In genomic region chr1:31170486-31170735, GRCh38 we compare ENCODE assay signal across 9 cellular contexts.
A peak's percentile ranks its signal among the peaks of the same experiment; 100 is the strongest.
DNase-seq lines count a peak whose midpoint lies in the region; ATAC-seq, FAIRE-seq and TF ChIP-seq lines count a peak whose summit lies in the region.
"Had no signal": no experiment of that assay in that cellular context is flagged by ENCODE, and none has a peak within 500 bp of the region (broad histone marks: within the 10 kb centered on the region; RNA-seq: fewer than 3 reads in every experiment).

No MANE protein-coding gene starts in this region.

- H3K27me3 Mint-ChIP-seq in nephron (ENCODE audit: low read depth), result peaks cover 7% of the 10 kb centered on the region

- H3K27ac Mint-ChIP-seq in nephron, result peak overlapping the region in 2 of 3 experiments; percentile 15 to 78

- H3K4me1 ChIP-seq in heart left ventricle (peaks cover 0 to 10% (median 4%) of the 10 kb centered on the region in 12 donors), upper lobe of right lung (peaks cover 6% of the 10 kb centered on the region)

- no peak for TF ChIP-seq POLR2A in heart left ventricle (IDR thresholded peaks at IDR 0.05)

- no peaks in the 10 kb centered on the region for H3K9me3 ChIP-seq in heart left ventricle
- H3K9me3 ChIP-seq in upper lobe of right lung, result no peaks in the 10 kb centered on the region

- FAIRE-seq in D721Med (lab: Jason Lieb, UNC), result no peak

- DNase-seq in heart left ventricle, result no peak
- no peak for DNase-seq in Right ventricle myocardium superior
- DNase-seq in brain microvascular endothelial cell, result no peak
- no peak for DNase-seq in upper lobe of right lung
- no peak for DNase-seq in D721Med (ENCODE audit: insufficient read length, low spot score)

- in situ Hi-C loops in brain microvascular endothelial cell (cut with HindIII; ENCODE audit: low pct_ligation_motif_present, low sequenced_read_pairs), result no loop called here

- peak overlapping the region in 11 of 12 donors; percentile 14 to 80 (median 58) for H3K27ac ChIP-seq in heart left ventricle
- H3K27ac ChIP-seq in brain microvascular endothelial cell, result peak overlapping the region; percentile 35
- peak overlapping the region; percentile 66 for H3K27ac ChIP-seq in upper lobe of right lung
- H3K27ac ChIP-seq: BLaER1 had no signal

- no peaks in the 10 kb centered on the region for H3K9me3 Mint-ChIP-seq in nephron

- H3K4me3 Mint-ChIP-seq in nephron, result no peak overlapping the region

- H3K4me3 ChIP-seq in heart left ventricle (no peak overlapping the region), brain microvascular endothelial cell (ENCODE audit: low read depth, low read length) (no peak overlapping the region), upper lobe of right lung (no peak overlapping the region)
- H3K4me3 ChIP-seq: BLaER1 had no signal

- peaks cover 14% of the 10 kb centered on the region for H3K4me1 Mint-ChIP-seq in nephron

- no peaks in the 10 kb centered on the region for H3K27me3 ChIP-seq in heart left ventricle
- H3K27me3 ChIP-seq in brain microvascular endothelial cell (replicated peaks), result no peaks in the 10 kb centered on the region
- H3K27me3 ChIP-seq in upper lobe of right lung, result no peaks in the 10 kb centered on the region
- H3K27me3 ChIP-seq: BLaER1 had no signal

- H3K36me3 ChIP-seq in heart left ventricle (no peaks in the 10 kb centered on the region), brain microvascular endothelial cell (replicated peaks) (no peaks in the 10 kb centered on the region), upper lobe of right lung (no peaks in the 10 kb centered on the region)
- H3K36me3 ChIP-seq: BLaER1 had no signal

- 82 to 90% (median 85%) methylated on average over 4 of the region's 4 CpGs for WGBS in heart left ventricle, 4 donors

- TF ChIP-seq CTCF in heart left ventricle (IDR thresholded peaks at IDR 0.05) (no peak), brain microvascular endothelial cell (IDR thresholded peaks at IDR 0.05; ENCODE audit: low read depth, low read length, missing control alignments) (no peak), nephron (IDR thresholded peaks at IDR 0.05; ENCODE audit: unreplicated experiment in 3 of 3) (no peak), upper lobe of right lung (IDR thresholded peaks at IDR 0.05) (no peak), D721Med (IDR thresholded peaks at IDR 0.05; ENCODE audit: insufficient read depth, missing control alignments) (no peak)

- intact Hi-C loops in heart left ventricle (cut with DNase I), result no loop called here
- intact Hi-C loops in Right ventricle myocardium superior (cut with DNase I), result no loop called here
- intact Hi-C loops in upper lobe of right lung (cut with DNase I), result no loop called here

- H3K36me3 Mint-ChIP-seq in nephron (ENCODE audit: low read depth), result no peaks in the 10 kb centered on the region

- ATAC-seq in heart left ventricle, result no peak
- no peak for ATAC-seq in Right ventricle myocardium superior (ENCODE audit: poor library complexity)
- ATAC-seq in upper lobe of right lung, result no peak
- ATAC-seq in GM19397 (IDR thresholded peaks at IDR 0.05; ENCODE audit: unreplicated experiment), result no peak
- no peak for ATAC-seq in GM19023 (IDR thresholded peaks at IDR 0.05; ENCODE audit: unreplicated experiment)
